Comparison of ENCODE assay signal across 9 cellular contexts in the genomic region with DNA sequence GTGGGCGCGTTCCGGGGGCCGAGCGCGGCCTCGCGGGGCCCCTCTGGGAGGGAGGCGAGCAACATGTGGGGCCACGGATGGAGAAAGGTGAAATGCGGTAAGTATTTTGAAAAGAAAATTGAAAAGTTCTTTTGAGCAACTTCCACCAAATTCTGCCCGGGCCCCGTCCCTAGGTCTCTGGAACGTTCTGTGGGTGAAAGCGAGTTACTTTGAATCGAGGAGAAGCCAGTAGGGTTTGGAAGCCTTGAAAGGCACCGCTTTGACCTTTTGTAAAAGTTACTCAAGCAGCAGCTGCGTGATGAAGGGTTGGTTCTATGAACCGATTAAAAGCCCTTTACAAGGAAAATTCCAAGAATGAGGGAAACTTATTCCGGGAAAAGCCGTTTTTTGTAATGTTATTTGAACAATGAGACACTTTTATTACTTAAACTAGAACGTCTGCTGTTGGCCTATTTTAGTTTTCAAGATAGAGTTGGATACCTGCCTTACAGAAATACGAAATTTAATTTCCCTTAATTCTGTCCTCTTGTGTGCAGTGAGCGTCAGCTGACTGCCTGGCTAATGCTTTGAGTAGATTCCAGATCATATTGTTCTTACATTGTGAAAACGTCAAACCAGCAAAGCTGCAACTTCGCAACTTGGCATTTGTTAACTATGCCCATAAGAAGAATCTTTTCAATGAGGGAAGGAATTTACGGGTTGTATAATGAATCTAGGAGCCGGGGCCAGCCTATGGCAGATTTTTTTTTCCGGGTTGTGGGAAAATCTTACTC. TPM values are rescaled to one million over a fixed set of nuclear protein-coding genes. Genes with fewer than 3 reads are reported as not detected.
DNase-seq lines count a peak whose midpoint lies in the region; ATAC-seq and TF ChIP-seq lines count a peak whose summit lies in the region.
"Had no signal": no experiment of that assay in that cellular context is flagged by ENCODE, and none has a peak within 500 bp of the region (broad histone marks: within the 10 kb centered on the region; RNA-seq: fewer than 3 reads in every experiment).

No MANE protein-coding gene starts in this region.

- peaks cover 7% of the 10 kb centered on the region; the same call in 1 of the 2 replicates for H3K9me1 ChIP-seq in IMR-90 (ENCODE audit: insufficient read depth, low read length)

- DNase-seq in NCI-H82 (lab: John Stamatoyannopoulos, UW) = peak; percentile 40
- DNase-seq in NCI-H82 treated with DMSO at 0.1 percent for 48 hours (lab: John Stamatoyannopoulos, UW; ENCODE audit: unreplicated experiment) = no peak
- peak; percentile 51 for DNase-seq in IMR-90
- peak in 2 of 5 donors; percentile 41 to 67 for DNase-seq in heart left ventricle

- peak overlapping the region; percentile 89 for H3K9ac ChIP-seq in IMR-90 (ENCODE audit: low read depth, low read length)
- peak overlapping the region; percentile 9 for H3K9ac ChIP-seq in parathyroid adenoma

- H2AFZ ChIP-seq in IMR-90 (replicated peaks; ENCODE audit: low read length, poor library complexity) (peak overlapping the region; percentile 94), parathyroid adenoma (peak overlapping the region; percentile 68)

- BruUV-seq in IMR-90 (replicated peaks; lab: Mats Ljungman, UMichigan) = TSS peak; percentile 34

- H3K4me3 ChIP-seq in IMR-90 (ENCODE audit: insufficient read depth, low read depth, low read length) (peak overlapping the region; percentile 81), heart left ventricle (peak overlapping the region; percentile 49 to 96 (median 84)), parathyroid adenoma (ENCODE audit: low read depth, low read length) (peak overlapping the region; percentile 90)

- TF ChIP-seq RAD21 in IMR-90 (IDR thresholded peaks at IDR 0.05; ENCODE audit: low read length) = no peak

- no peak overlapping the region for H2BK20ac ChIP-seq in IMR-90 (ENCODE audit: low read depth, low read length)

- H4K91ac ChIP-seq in IMR-90 (ENCODE audit: insufficient read depth, low read depth, low read length) = no peak overlapping the region

- peaks cover 2% of the 10 kb centered on the region for H3K27me3 Mint-ChIP-seq in activated naive CD8-positive, alpha-beta T cell

- H3K27ac ChIP-seq in IMR-90 (ENCODE audit: insufficient read depth, low read length) (peak overlapping the region; percentile 89), heart left ventricle (peak overlapping the region; percentile 83 to 96 (median 91)), parathyroid adenoma (peak overlapping the region; percentile 88)

- CTCF ChIA-PET in IMR-90 (lab: Yijun Ruan, JAX) = no interaction called here

- dilution Hi-C loops in IMR-90 (cut with HindIII; ENCODE audit: low sequenced_read_pairs, unreplicated experiment) = no loop called here

- peaks cover 39% of the 10 kb centered on the region for H4K20me1 ChIP-seq in IMR-90 (ENCODE audit: insufficient read depth, low read length)

- TF ChIP-seq POLR2A in IMR-90 (IDR thresholded peaks at IDR 0.05; ENCODE audit: low read depth, low read length) (no peak), heart left ventricle (IDR thresholded peaks at IDR 0.05) (peak in 1 of 2 donors; percentile 14)

- POLR2A ChIA-PET in IMR-90 (lab: Charles Lee; ENCODE audit: unreplicated experiment) = no interaction called here

- peaks cover 32% of the 10 kb centered on the region for H3K4me1 Mint-ChIP-seq in activated naive CD8-positive, alpha-beta T cell (ENCODE audit: low read depth)

- no peak overlapping the region for H2BK120ac ChIP-seq in IMR-90 (ENCODE audit: low read depth, low read length)

- H2BK15ac ChIP-seq in IMR-90 (ENCODE audit: low read depth, low read length) = no peak overlapping the region

- in situ Hi-C loops in IMR-90 (cut with MboI; ENCODE audit: low sequenced_read_pairs) = no loop called here

- H3K4me2 ChIP-seq in IMR-90 (ENCODE audit: low read depth, low read length) (peak overlapping the region; percentile 97), parathyroid adenoma (ENCODE audit: low read length) (peak overlapping the region; percentile 94)

- H3K18ac ChIP-seq in IMR-90 (ENCODE audit: low read depth, low read length) = peak overlapping the region; percentile 64

- peak overlapping the region; percentile 77; the same call in 1 of the 2 replicates for H3K23ac ChIP-seq in IMR-90 (ENCODE audit: low read depth, low read length)

- intact Hi-C loops in IMR-90 (cut with micrococcal nuclease) = loop anchor here (1.0 to 5.0 kb wide), 2 partner anchors 87 to 179 kb away; no protein-coding TSS in a partner anchor
- intact Hi-C loops in heart left ventricle (cut with DNase I) = loop anchor here in 1 of 10 donors (10.0 kb wide), 1 partner anchor 327 kb away; no protein-coding TSS in a partner anchor

- H3K36me3 ChIP-seq in IMR-90 (ENCODE audit: control insufficient read depth, insufficient read depth, low read length) = no peaks in the 10 kb centered on the region
- H3K36me3 ChIP-seq in heart left ventricle = no peaks in the 10 kb centered on the region
- H3K36me3 ChIP-seq in parathyroid adenoma (ENCODE audit: control insufficient read depth, insufficient read depth, low read length) = no peaks in the 10 kb centered on the region

- H4K8ac ChIP-seq in IMR-90 (ENCODE audit: low read depth in 2 of 2, low read length in 2 of 2) = peak overlapping the region; percentile 44 to 95; a peak in 3 of 4 replicates

- peaks cover 23% of the 10 kb centered on the region for H3K79me2 ChIP-seq in parathyroid adenoma

- peaks cover 2% of the 10 kb centered on the region for H3K36me3 Mint-ChIP-seq in activated naive CD8-positive, alpha-beta T cell

- H2BK5ac ChIP-seq in IMR-90 (ENCODE audit: low read depth, low read length, poor library complexity, severe bottlenecking) = peak overlapping the region; percentile 59

- H3K9me3 ChIP-seq in IMR-90 (ENCODE audit: control insufficient read depth, insufficient read depth, low read length) (no peaks in the 10 kb centered on the region), heart left ventricle (no peaks in the 10 kb centered on the region), parathyroid adenoma (ENCODE audit: control insufficient read depth, low read length) (no peaks in the 10 kb centered on the region)

- peak overlapping the region; percentile 78; the same call in 1 of the 2 replicates for H3K4ac ChIP-seq in IMR-90 (ENCODE audit: low read depth, low read length)

- WGBS in IMR-90 (ENCODE audit: extremely low coverage in 2 of 2, insufficient read length in 1 of 2), 2 experiments = no CpG with 5 or more reads among the region's 29 CpGs
- WGBS in heart left ventricle, 4 donors = 1 to 2% (median 1%) methylated on average over 29 of the region's 29 CpGs

- peak overlapping the region; percentile 78 for H2AK9ac ChIP-seq in IMR-90 (replicated peaks; ENCODE audit: low read depth, low read length, poor library complexity)

- H2AK5ac ChIP-seq in IMR-90 (ENCODE audit: low read depth, low read length) = peak overlapping the region; percentile 3; the same call in 1 of the 2 replicates

- H3K56ac ChIP-seq in IMR-90 (ENCODE audit: extremely low read depth, insufficient read depth, low read length) = peak overlapping the region; percentile 63

- H3K14ac ChIP-seq in IMR-90 (replicated peaks; ENCODE audit: low read depth, low read length) = peak overlapping the region; percentile 32

- TF ChIP-seq CTCF in IMR-90 (conservative IDR thresholded peaks at IDR 0.05; ENCODE audit: low read depth, low read length) = no peak
- no peak for TF ChIP-seq CTCF in heart left ventricle (IDR thresholded peaks at IDR 0.05)
- TF ChIP-seq CTCF in parathyroid adenoma (IDR thresholded peaks at IDR 0.05) = no peak

- H3K27me3 ChIP-seq in IMR-90 (ENCODE audit: control insufficient read depth, insufficient read depth, low read length) (no peaks in the 10 kb centered on the region), heart left ventricle (no peaks in the 10 kb centered on the region), parathyroid adenoma (ENCODE audit: control insufficient read depth, insufficient read depth, low read length) (no peaks in the 10 kb centered on the region)

- H3K9me3 Mint-ChIP-seq in activated naive CD8-positive, alpha-beta T cell (ENCODE audit: low read depth) = no peaks in the 10 kb centered on the region

- peaks cover 0 to 31% of the 10 kb centered on the region in 2 experiments; a peak in 3 of 4 replicates for H3K79me1 ChIP-seq in IMR-90 (ENCODE audit: low read depth in 1 of 2, low read length in 2 of 2)

- H3K4me1 ChIP-seq in IMR-90 (ENCODE audit: control insufficient read depth, insufficient read depth, low read length) (peaks cover 3% of the 10 kb centered on the region; the same call in 1 of the 2 replicates), heart left ventricle (peaks cover 0 to 29% (median 18%) of the 10 kb centered on the region in 12 donors), parathyroid adenoma (peaks cover 2% of the 10 kb centered on the region)

- H3K4me3 Mint-ChIP-seq in activated naive CD8-positive, alpha-beta T cell = peak overlapping the region; percentile 99

- H4K5ac ChIP-seq in IMR-90 (ENCODE audit: low read depth, low read length) = peak overlapping the region; percentile 30

- ATAC-seq in IMR-90 (ENCODE audit: low read depth) (no peak), heart left ventricle (peak in 3 of 4 donors; percentile 11 to 31 (median 30)), HG02852 (IDR thresholded peaks at IDR 0.05; ENCODE audit: unreplicated experiment) (no peak), HG02870 (IDR thresholded peaks at IDR 0.05; ENCODE audit: unreplicated experiment) (no peak)

- peak overlapping the region; percentile 96 for H3K27ac Mint-ChIP-seq in activated naive CD8-positive, alpha-beta T cell

TF ChIP-seq in IMR-90, 13 proteins besides CTCF, POLR2A, EP300 and RAD21:
- TF ChIP-seq, protein P1, sequence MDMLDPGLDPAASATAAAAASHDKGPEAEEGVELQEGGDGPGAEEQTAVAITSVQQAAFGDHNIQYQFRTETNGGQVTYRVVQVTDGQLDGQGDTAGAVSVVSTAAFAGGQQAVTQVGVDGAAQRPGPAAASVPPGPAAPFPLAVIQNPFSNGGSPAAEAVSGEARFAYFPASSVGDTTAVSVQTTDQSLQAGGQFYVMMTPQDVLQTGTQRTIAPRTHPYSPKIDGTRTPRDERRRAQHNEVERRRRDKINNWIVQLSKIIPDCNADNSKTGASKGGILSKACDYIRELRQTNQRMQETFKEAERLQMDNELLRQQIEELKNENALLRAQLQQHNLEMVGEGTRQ (IDR thresholded peaks at IDR 0.05; ENCODE audit: low read depth, low read length) = peak; percentile 64
- TF ChIP-seq MXI1 (IDR thresholded peaks at IDR 0.05; ENCODE audit: borderline replicate concordance, low read depth, low read length) = no peak
- TF ChIP-seq MAZ (IDR thresholded peaks at IDR 0.05; ENCODE audit: borderline replicate concordance, low read depth, low read length) = no peak

RNA-seq across cellular contexts. Expression of a gene that starts 0.9 kb away (rescaled TPM):
- total RNA-seq in IMR-90 (2012; rRNA removed) = 41.7 and 42.5 TPM in 2 replicates
- polyA plus RNA-seq in IMR-90 (2012; rRNA removed) = 8.9 and 11.3 TPM in 2 replicates
- polyA plus RNA-seq in IMR-90 (2012; cell fraction: cytosol; rRNA removed) = 2.5 and 3.1 TPM in 2 replicates
- polyA plus RNA-seq in IMR-90 (2012; cell fraction: nucleus; rRNA removed; ENCODE audit: low replicate concordance) = 1.9 and 13.0 TPM in 2 replicates
- 10 to 100 TPM; 38.0 to 77.1 (median 51.6) TPM for total RNA-seq in heart left ventricle
- polyA plus RNA-seq in heart left ventricle = 10 to 100 TPM; 10.3 to 19.4 TPM

RNA-seq across cellular contexts. Expression of a gene that starts 5.2 kb away (rescaled TPM):
- total RNA-seq in IMR-90 (2012; rRNA removed) (not detected in 2 replicates), heart left ventricle (not detected)
- polyA plus RNA-seq in IMR-90 (2012; rRNA removed) (not detected in 2 replicates), heart left ventricle (not detected)
- not detected in 2 replicates for polyA plus RNA-seq in IMR-90 (2012; cell fraction: cytosol; rRNA removed)
- not detected in 2 replicates for polyA plus RNA-seq in IMR-90 (2012; cell fraction: nucleus; rRNA removed; ENCODE audit: low replicate concordance)
- total RNA-seq: Daoy had no signal

Comparison
In these comparisons a context has a peak if more than half of its experiments do, and no peak if none do; other contexts are left out.
1. ATAC-seq: peak in heart left ventricle (3 of 4); none in IMR-90 (single experiment), HG02852 (single experiment) and HG02870 (single experiment).
2. Peak in every context shown above with its lines, with median percentiles within 50 percentile points of each other: H3K27ac ChIP-seq and H3K4me3 ChIP-seq.